ENCODE assay signal across 11 cellular contexts in genomic region chr6:107731422-107732319, GRCh38.
DNase-seq lines count a peak whose midpoint lies in the region; ATAC-seq lines count a peak whose summit lies in the region.
"Had no signal": no experiment of that assay in that cellular context is flagged by ENCODE, and none has a peak within 500 bp of the region (broad histone marks: within the 10 kb centered on the region; RNA-seq: fewer than 3 reads in every experiment).

No MANE protein-coding gene starts in this region.

- no peaks in the 10 kb centered on the region for H3K9me3 Mint-ChIP-seq in activated CD4-positive, alpha-beta T cell treated with anti-CD3 and anti-CD28 coated beads, Interleukin-2, amount 10 ng/mL, durations not matched to agents 24 days and 14 days
- no peaks in the 10 kb centered on the region for H3K9me3 Mint-ChIP-seq in activated CD8-positive, alpha-beta T cell treated with anti-CD3 and anti-CD28 coated beads, Interleukin-2, amount 10 ng/mL, durations not matched to agents 7 days and 5 days (ENCODE audit: insufficient read depth)
- H3K9me3 Mint-ChIP-seq in stimulated activated naive CD8-positive, alpha-beta T cell treated with anti-CD3 and anti-CD28 coated beads, Interleukin-15, Interleukin-2, amounts not matched to agents 100 ng/mL and 50 ng/mL, for 24 hours = no peaks in the 10 kb centered on the region

- peaks cover 12% of the 10 kb centered on the region for H3K36me3 Mint-ChIP-seq in activated CD4-positive, alpha-beta T cell treated with anti-CD3 and anti-CD28 coated beads, Interleukin-2, amount 10 ng/mL, durations not matched to agents 24 days and 14 days (ENCODE audit: low read depth)
- peaks cover 35% of the 10 kb centered on the region for H3K36me3 Mint-ChIP-seq in activated CD8-positive, alpha-beta T cell treated with anti-CD3 and anti-CD28 coated beads, Interleukin-2, amount 10 ng/mL, durations not matched to agents 7 days and 5 days (ENCODE audit: low read depth)
- H3K36me3 Mint-ChIP-seq in stimulated activated naive CD8-positive, alpha-beta T cell treated with anti-CD3 and anti-CD28 coated beads, Interleukin-15, Interleukin-2, amounts not matched to agents 100 ng/mL and 50 ng/mL, for 24 hours (ENCODE audit: low read depth) = peaks cover 3% of the 10 kb centered on the region

- POLR2A ChIA-PET in activated CD8-positive, alpha-beta T cell treated with anti-CD3 and anti-CD28 coated beads, Interleukin-2, amount 10 ng/mL, durations not matched to agents 7 days and 5 days (lab: Charles Lee) = interaction anchor here (0.6 to 2.5 kb wide), 5 partner anchors 9 to 415 kb away, joined by 3 to 16 read pairs (median 7); partner anchors contain the start of gene SCML4

- intact Hi-C loops in activated CD4-positive, alpha-beta T cell treated with anti-CD3 and anti-CD28 coated beads, Interleukin-2, amount 10 ng/mL, durations not matched to agents 24 days and 14 days (cut with micrococcal nuclease) = loop anchor here (1.0 to 10.0 kb wide), 4 partner anchors 10 to 1143 kb away; no protein-coding TSS in a partner anchor

- H3K4me1 Mint-ChIP-seq in activated CD4-positive, alpha-beta T cell treated with anti-CD3 and anti-CD28 coated beads, Interleukin-2, amount 10 ng/mL, durations not matched to agents 24 days and 14 days = peaks cover 68% of the 10 kb centered on the region
- H3K4me1 Mint-ChIP-seq in activated CD8-positive, alpha-beta T cell treated with anti-CD3 and anti-CD28 coated beads, Interleukin-2, amount 10 ng/mL, durations not matched to agents 7 days and 5 days (ENCODE audit: low read depth) = peaks cover 83% of the 10 kb centered on the region
- H3K4me1 Mint-ChIP-seq in stimulated activated naive CD8-positive, alpha-beta T cell treated with anti-CD3 and anti-CD28 coated beads, Interleukin-15, Interleukin-2, amounts not matched to agents 100 ng/mL and 50 ng/mL, for 24 hours (ENCODE audit: low read depth) = peaks cover 83% of the 10 kb centered on the region

- CTCF ChIA-PET in activated CD8-positive, alpha-beta T cell treated with anti-CD3 and anti-CD28 coated beads, Interleukin-2, amount 10 ng/mL, durations not matched to agents 7 days and 5 days (lab: Charles Lee) = interaction anchor here (1.4 to 7.9 kb wide), 7 partner anchors 9 to 136 kb away, joined by 4 to 115 read pairs (median 22); partner anchors contain the start of gene SCML4

- peak; percentile 37 for ATAC-seq in activated CD8-positive, alpha-beta T cell treated with anti-CD3 and anti-CD28 coated beads, Interleukin-2, amount 10 ng/mL, durations not matched to agents 7 days and 5 days
- ATAC-seq in GM18498 (IDR thresholded peaks at IDR 0.05; ENCODE audit: unreplicated experiment) = no peak
- ATAC-seq in HG03378 (IDR thresholded peaks at IDR 0.05; ENCODE audit: unreplicated experiment) = no peak

- peak overlapping the region; percentile 88 for H3K4me3 Mint-ChIP-seq in activated CD4-positive, alpha-beta T cell treated with anti-CD3 and anti-CD28 coated beads, Interleukin-2, amount 10 ng/mL, durations not matched to agents 24 days and 14 days
- peak overlapping the region; percentile 90 for H3K4me3 Mint-ChIP-seq in activated CD8-positive, alpha-beta T cell treated with anti-CD3 and anti-CD28 coated beads, Interleukin-2, amount 10 ng/mL, durations not matched to agents 7 days and 5 days
- H3K4me3 Mint-ChIP-seq in stimulated activated naive CD8-positive, alpha-beta T cell treated with anti-CD3 and anti-CD28 coated beads, Interleukin-15, Interleukin-2, amounts not matched to agents 100 ng/mL and 50 ng/mL, for 24 hours = peak overlapping the region; percentile 89

- peak overlapping the region; percentile 73 for H3K27ac Mint-ChIP-seq in activated CD4-positive, alpha-beta T cell treated with anti-CD3 and anti-CD28 coated beads, Interleukin-2, amount 10 ng/mL, durations not matched to agents 24 days and 14 days
- H3K27ac Mint-ChIP-seq in activated CD8-positive, alpha-beta T cell treated with anti-CD3 and anti-CD28 coated beads, Interleukin-2, amount 10 ng/mL, durations not matched to agents 7 days and 5 days = peak overlapping the region; percentile 92
- peak overlapping the region; percentile 93 for H3K27ac Mint-ChIP-seq in stimulated activated naive CD8-positive, alpha-beta T cell treated with anti-CD3 and anti-CD28 coated beads, Interleukin-15, Interleukin-2, amounts not matched to agents 100 ng/mL and 50 ng/mL, for 24 hours

- peak; percentile 69 for DNase-seq in activated CD4-positive, alpha-beta T cell treated with anti-CD3 and anti-CD28 coated beads, Interleukin-2, amount 10 ng/mL, durations not matched to agents 24 days and 14 days
- DNase-seq in activated CD4-positive, alpha-beta T cell treated with anti-CD3 and anti-CD28 coated beads, Interleukin-2, amount 50 U/mL, for 4 hours = no peak
- DNase-seq in activated CD8-positive, alpha-beta T cell treated with anti-CD3 and anti-CD28 coated beads, Interleukin-2, amount 10 ng/mL, durations not matched to agents 7 days and 5 days = peak; percentile 56
- DNase-seq in islet precursor cell (peak; percentile 52), inferior parietal cortex (ENCODE audit: extremely low spot score) (no peak)
- DNase-seq: amniotic stem cell; stimulated activated CD4-positive, alpha-beta T cell treated with anti-CD3 and anti-CD28 coated beads, Interleukin-4, amount 100 ng/mL, for 1 hour; tibial artery had no signal

- H3K27me3 Mint-ChIP-seq in activated CD4-positive, alpha-beta T cell treated with anti-CD3 and anti-CD28 coated beads, Interleukin-2, amount 10 ng/mL, durations not matched to agents 24 days and 14 days = peaks cover 4% of the 10 kb centered on the region
- no peaks in the 10 kb centered on the region for H3K27me3 Mint-ChIP-seq in activated CD8-positive, alpha-beta T cell treated with anti-CD3 and anti-CD28 coated beads, Interleukin-2, amount 10 ng/mL, durations not matched to agents 7 days and 5 days (ENCODE audit: low read depth)
- H3K27me3 Mint-ChIP-seq in stimulated activated naive CD8-positive, alpha-beta T cell treated with anti-CD3 and anti-CD28 coated beads, Interleukin-15, Interleukin-2, amounts not matched to agents 100 ng/mL and 50 ng/mL, for 24 hours = no peaks in the 10 kb centered on the region

Comparison
In these comparisons a context has a peak if more than half of its experiments do, and no peak if none do; other contexts are left out.
1. DNase-seq: peak in activated CD4-positive, alpha-beta T cell treated with anti-CD3 and anti-CD28 coated beads, Interleukin-2, amount 10 ng/mL, durations not matched to agents 24 days and 14 days (single experiment), activated CD8-positive, alpha-beta T cell treated with anti-CD3 and anti-CD28 coated beads, Interleukin-2, amount 10 ng/mL, durations not matched to agents 7 days and 5 days (single experiment) and islet precursor cell (single experiment); none in activated CD4-positive, alpha-beta T cell treated with anti-CD3 and anti-CD28 coated beads, Interleukin-2, amount 50 U/mL, for 4 hours (0 of 2) and inferior parietal cortex (single experiment).
2. Peak in every context shown above with its lines, with median percentiles within 50 percentile points of each other: H3K27ac Mint-ChIP-seq and H3K4me3 Mint-ChIP-seq.